Comparison of ENCODE assay signal across 15 cellular contexts in genomic region chr10:2791774-2792443, GRCh38.
DNase-seq lines count a peak whose midpoint lies in the region; ATAC-seq and TF ChIP-seq lines count a peak whose summit lies in the region.
"Had no signal": no experiment of that assay in that cellular context is flagged by ENCODE, and none has a peak within 500 bp of the region (broad histone marks: within the 10 kb centered on the region; RNA-seq: fewer than 3 reads in every experiment).

No MANE protein-coding gene starts in this region.

- H3K27me3 ChIP-seq in BLaER1, result no peaks in the 10 kb centered on the region
- H3K27me3 ChIP-seq in KMS-11 (ENCODE audit: insufficient read depth, low read depth), result no peaks in the 10 kb centered on the region

- H3K9ac ChIP-seq in BLaER1 (no peak overlapping the region), KMS-11 (no peak overlapping the region)

- no peak overlapping the region for H2AFZ ChIP-seq in KMS-11 (ENCODE audit: low read depth)

- DNase-seq in NCI-H1436 treated with DMSO at 0.1 percent for 48 hours (lab: John Stamatoyannopoulos, UW) (no peak), H4 (ENCODE audit: low spot score) (no peak)
- DNase-seq: activated T-cell treated with anti-CD3 and anti-CD28 coated beads, Interleukin-2, amount 50 U/mL, for 4 hours; cerebellar nuclear complex; H7; naive thymus-derived CD8-positive, alpha-beta T cell; NCI-H2029 treated with DMSO at 0.1 percent for 48 hours; OCI-M1; small intestine had no signal

- H3K4me3 ChIP-seq in BLaER1 (no peak overlapping the region), KMS-11 (IDR thresholded peaks at IDR 0.05; ENCODE audit: insufficient read depth, low read depth, low read length) (no peak overlapping the region)

- peak; percentile 80 for ATAC-seq in GM18861 (IDR thresholded peaks at IDR 0.05; ENCODE audit: unreplicated experiment)
- peak; percentile 82 for ATAC-seq in HG02642 (IDR thresholded peaks at IDR 0.05; ENCODE audit: poor library complexity, unreplicated experiment)
- ATAC-seq in HG03280 (IDR thresholded peaks at IDR 0.05; ENCODE audit: unreplicated experiment), result no peak
- ATAC-seq in GM19351 (IDR thresholded peaks at IDR 0.05; ENCODE audit: unreplicated experiment), result no peak

- no peaks in the 10 kb centered on the region for H3K79me2 ChIP-seq in KMS-11 (ENCODE audit: insufficient read depth, low read depth)

- H3K27ac ChIP-seq in BLaER1 (no peak overlapping the region), KMS-11 (peak overlapping the region; percentile 50)

- H3K4me1 ChIP-seq in BLaER1 (peaks cover 21% of the 10 kb centered on the region), KMS-11 (ENCODE audit: low read depth, poor library complexity, severe bottlenecking) (peaks cover 42% of the 10 kb centered on the region)

- H3K4me2 ChIP-seq in BLaER1, result peak overlapping the region; percentile 10; the same call in 1 of the 2 replicates
- H3K4me2 ChIP-seq in KMS-11, result peak overlapping the region; percentile 82

- H4K20me1 ChIP-seq in BLaER1, result no peaks in the 10 kb centered on the region
- no peaks in the 10 kb centered on the region for H4K20me1 ChIP-seq in KMS-11 (ENCODE audit: insufficient read depth)

- peaks cover 13% of the 10 kb centered on the region; the same call in 1 of the 2 replicates for H3K9me3 ChIP-seq in BLaER1

- no peak for TF ChIP-seq CTCF in KMS-11 (conservative IDR thresholded peaks at IDR 0.05; ENCODE audit: low read depth, low read length)

- H3K36me3 ChIP-seq in BLaER1 (no peaks in the 10 kb centered on the region), KMS-11 (ENCODE audit: insufficient read depth) (no peaks in the 10 kb centered on the region)

Comparison
In these comparisons a context has a peak if more than half of its experiments do, and no peak if none do; other contexts are left out.
1. ATAC-seq: peak in GM18861 (single experiment) and HG02642 (single experiment); none in HG03280 (single experiment) and GM19351 (single experiment).